In the genomic region with DNA sequence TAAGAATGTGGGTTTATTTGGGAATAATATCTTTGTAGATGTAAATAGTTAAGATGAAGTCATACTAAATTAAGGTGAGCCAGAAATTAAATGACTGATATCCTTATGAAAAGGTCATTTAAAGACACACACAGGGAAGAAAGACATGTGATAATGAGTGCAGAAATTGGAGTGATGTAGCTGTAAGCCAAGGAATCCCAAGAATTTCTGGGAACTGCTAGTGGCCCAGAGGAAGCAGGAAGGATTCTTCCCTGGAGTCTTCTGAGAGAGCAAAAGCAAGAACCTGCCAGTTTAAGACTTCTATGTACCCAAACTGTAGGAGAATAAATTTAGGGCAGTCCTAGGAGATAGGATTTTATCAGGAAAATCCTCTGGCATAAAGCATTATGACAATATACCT, we compare ENCODE assay signal across 1 cellular context.
TF ChIP-seq lines count a peak whose summit lies in the region.

No MANE protein-coding gene starts in this region.

TF ChIP-seq in H1, 55 proteins besides CTCF, POLR2A, EP300 and RAD21:
- TF ChIP-seq TEAD4 (IDR thresholded peaks at IDR 0.05; ENCODE audit: low read depth, low read length) (peak; percentile 96), CBX8 (IDR thresholded peaks at IDR 0.05; ENCODE audit: borderline replicate concordance, low read depth, low read length) (no peak)
